In genomic region chr2:30731706-30732105, GRCh38 we compare ENCODE assay signal across 22 cellular contexts.
DNase-seq lines count a peak whose midpoint lies in the region; ATAC-seq and TF ChIP-seq lines count a peak whose summit lies in the region.
"Had no signal": no experiment of that assay in that cellular context is flagged by ENCODE, and none has a peak within 500 bp of the region (broad histone marks: within the 10 kb centered on the region; RNA-seq: fewer than 3 reads in every experiment).

No MANE protein-coding gene starts in this region.

- H3K27me3 ChIP-seq in endodermal cell (ENCODE audit: control insufficient read depth, insufficient read depth, low read length, poor library complexity, severe bottlenecking) = no peaks in the 10 kb centered on the region
- no peaks in the 10 kb centered on the region for H3K27me3 ChIP-seq in neural progenitor cell
- H3K27me3 ChIP-seq in spleen (replicated peaks in 1 of 7) = peaks cover 0 to 24% (median 0%) of the 10 kb centered on the region in 7 donors
- H3K27me3 ChIP-seq: BLaER1 had no signal

- H3K27ac ChIP-seq in endodermal cell (ENCODE audit: low read depth, low read length) (no peak overlapping the region), neural progenitor cell (no peak overlapping the region), spleen (no peak overlapping the region)
- H3K27ac ChIP-seq: 22Rv1, BLaER1, C4-2B had no signal

- no peak overlapping the region for H3K4me2 ChIP-seq in neural progenitor cell
- H3K4me2 ChIP-seq: BLaER1 had no signal

- H3K4me1 ChIP-seq in endodermal cell (ENCODE audit: control insufficient read depth, insufficient read depth, low read length) (no peaks in the 10 kb centered on the region), neural progenitor cell (peaks cover 6% of the 10 kb centered on the region), spleen (no peaks in the 10 kb centered on the region)
- H3K4me1 ChIP-seq: HAP-1 had no signal

- H3F3A ChIP-seq in neural progenitor cell (ENCODE audit: low read depth) = no peaks in the 10 kb centered on the region

- H3K27ac Mint-ChIP-seq in endodermal cell (no peak overlapping the region), neural progenitor cell (no peak overlapping the region)
- H3K27ac Mint-ChIP-seq: B cell; CD4-positive, alpha-beta T cell; CD8-positive, alpha-beta memory T cell; HFFc6 had no signal

- peak overlapping the region; percentile 5 for H2AFZ ChIP-seq in neural progenitor cell (replicated peaks)

- H3K36me3 Mint-ChIP-seq in endodermal cell (ENCODE audit: low read depth) (no peaks in the 10 kb centered on the region), neural progenitor cell (no peaks in the 10 kb centered on the region)
- H3K36me3 Mint-ChIP-seq: CD8-positive, alpha-beta memory T cell had no signal

- no peaks in the 10 kb centered on the region for H3K79me2 ChIP-seq in neural progenitor cell (ENCODE audit: low read depth)

- no peaks in the 10 kb centered on the region for H3K27me3 Mint-ChIP-seq in endodermal cell (ENCODE audit: insufficient read depth)
- H3K27me3 Mint-ChIP-seq in neural progenitor cell (ENCODE audit: insufficient read depth, low read depth) = no peaks in the 10 kb centered on the region

- H3K36me3 ChIP-seq in endodermal cell (ENCODE audit: control insufficient read depth, insufficient read depth, low read length) (no peaks in the 10 kb centered on the region), neural progenitor cell (no peaks in the 10 kb centered on the region), spleen (no peaks in the 10 kb centered on the region)
- H3K36me3 ChIP-seq: BLaER1, HAP-1 had no signal

- no peaks in the 10 kb centered on the region for H3K4me1 Mint-ChIP-seq in endodermal cell
- H3K4me1 Mint-ChIP-seq in neural progenitor cell = peaks cover 6% of the 10 kb centered on the region
- H3K4me1 Mint-ChIP-seq: B cell; CD8-positive, alpha-beta memory T cell had no signal

- no peaks in the 10 kb centered on the region for H4K20me1 ChIP-seq in neural progenitor cell (ENCODE audit: low read depth)
- H4K20me1 ChIP-seq: BLaER1 had no signal

- H3K4me3 ChIP-seq in endodermal cell (ENCODE audit: low read length) (no peak overlapping the region), neural progenitor cell (no peak overlapping the region), spleen (no peak overlapping the region)
- H3K4me3 ChIP-seq: BLaER1, GM12878, HAP-1 had no signal

- peak; percentile 21 for DNase-seq in NCI-H82 (lab: John Stamatoyannopoulos, UW)
- no peak for DNase-seq in NCI-H82 treated with DMSO at 0.1 percent for 48 hours (lab: John Stamatoyannopoulos, UW; ENCODE audit: unreplicated experiment)
- peak; percentile 36 for DNase-seq in endodermal cell
- DNase-seq in neural progenitor cell (ENCODE audit: low spot score) = no peak
- peak; percentile 19 for DNase-seq in spleen
- DNase-seq in hypothalamus (lab: John Stamatoyannopoulos, UW) = no peak
- no peak for DNase-seq in left ventricle myocardium superior
- DNase-seq: CD4-positive, alpha-beta T cell; CD8-positive, alpha-beta memory T cell; DMS 273 treated with DMSO at 0.1 percent for 48 hours; DMS79; EL; GDM1; GOT3; HFFc6 had no signal

- H3K4me3 Mint-ChIP-seq in endodermal cell (no peak overlapping the region), neural progenitor cell (no peak overlapping the region)
- H3K4me3 Mint-ChIP-seq: B cell; CD4-positive, alpha-beta T cell; CD8-positive, alpha-beta memory T cell; HFFc6 had no signal

- H3K9me3 ChIP-seq in endodermal cell (ENCODE audit: control insufficient read depth, low read length) (no peaks in the 10 kb centered on the region), neural progenitor cell (ENCODE audit: low read depth) (no peaks in the 10 kb centered on the region), spleen (no peaks in the 10 kb centered on the region)
- H3K9me3 ChIP-seq: BLaER1, HAP-1 had no signal

- H3K9ac ChIP-seq in endodermal cell (ENCODE audit: extremely low read depth, low read length, poor library complexity, severe bottlenecking) (no peak overlapping the region), neural progenitor cell (no peak overlapping the region)
- H3K9ac ChIP-seq: BLaER1 had no signal

- H3K9me3 Mint-ChIP-seq in endodermal cell (no peaks in the 10 kb centered on the region), neural progenitor cell (no peaks in the 10 kb centered on the region)
- H3K9me3 Mint-ChIP-seq: CD4-positive, alpha-beta T cell; CD8-positive, alpha-beta memory T cell; HFFc6 had no signal

- WGBS in endodermal cell (ENCODE audit: insufficient coverage in 1 of 2, insufficient read length in 1 of 2), 2 experiments = 74 to 95% methylated on average over 4 to 6 of the region's 6 CpGs
- 67 to 77% (median 73%) methylated on average over 6 of the region's 6 CpGs for WGBS in spleen, 5 donors

- ATAC-seq in GM18867 (IDR thresholded peaks at IDR 0.05; ENCODE audit: unreplicated experiment) (no peak), left ventricle myocardium superior (no peak)
- ATAC-seq: GM12878 had no signal

- intact Hi-C loops in spleen (cut with DNase I; ENCODE audit: low total_unique reads) (no loop called here), left ventricle myocardium superior (cut with micrococcal nuclease) (no loop called here)

- TF ChIP-seq CTCF in endodermal cell (conservative IDR thresholded peaks at IDR 0.05) (no peak), neural progenitor cell (IDR thresholded peaks at IDR 0.05) (no peak), spleen (IDR thresholded peaks at IDR 0.05 in 8 of 11, conservative IDR thresholded peaks at IDR 0.05 in 3 of 11) (no peak)

- no peak for TF ChIP-seq POLR2A in spleen (IDR thresholded peaks at IDR 0.05)

Comparison
In these comparisons a context has a peak if more than half of its experiments do, and no peak if none do; other contexts are left out.
1. DNase-seq: peak in NCI-H82 (single experiment), endodermal cell (single experiment) and spleen (single experiment); none in NCI-H82 treated with DMSO at 0.1 percent for 48 hours (single experiment), neural progenitor cell (single experiment), hypothalamus (0 of 51) and left ventricle myocardium superior (single experiment).